In the genomic region with DNA sequence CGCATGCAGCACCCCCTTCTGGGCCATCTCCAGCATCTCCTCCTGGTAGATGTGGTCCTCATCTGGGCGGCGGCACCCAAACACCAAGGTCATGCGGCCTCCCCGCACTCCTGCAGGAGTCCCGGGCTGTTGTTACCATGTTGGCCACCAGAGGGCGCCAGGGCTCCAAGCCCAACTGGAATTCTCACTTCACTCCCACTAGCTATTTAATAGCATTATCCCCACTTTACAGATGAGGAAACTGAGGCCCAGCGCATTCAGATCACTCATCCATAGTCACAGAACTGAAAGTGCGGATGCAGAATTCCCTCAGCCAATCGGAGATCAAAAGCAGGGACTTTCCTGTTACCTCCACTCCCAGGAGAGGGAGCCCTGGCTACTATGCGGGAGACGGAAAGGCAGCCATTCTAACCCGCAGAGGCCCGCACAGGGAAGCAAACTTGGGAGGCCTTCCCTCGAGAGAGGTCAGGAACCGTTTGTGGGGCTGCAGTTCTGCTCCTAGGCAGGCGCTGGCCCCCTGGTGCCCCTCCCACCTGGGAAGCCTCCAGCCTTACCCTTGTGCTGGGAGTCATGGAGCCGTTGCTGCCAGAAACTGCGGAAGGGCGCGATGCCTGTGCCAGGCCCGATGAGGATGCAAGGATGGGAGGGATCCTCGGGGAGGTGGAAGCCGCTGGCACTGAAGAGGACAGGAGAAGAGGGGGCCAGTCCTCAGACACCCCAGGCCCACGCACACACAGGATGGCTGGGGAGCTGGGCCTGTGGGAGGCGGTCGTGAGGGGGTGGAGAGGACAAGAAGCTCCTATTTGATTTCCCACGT, we compare ENCODE assay signal across 8 cellular contexts. TPM values are rescaled to one million over a fixed set of nuclear protein-coding genes. Genes with fewer than 3 reads are reported as not detected.
DNase-seq lines count a peak whose midpoint lies in the region; ATAC-seq, FAIRE-seq and TF ChIP-seq lines count a peak whose summit lies in the region.

No MANE protein-coding gene starts in this region.

- no peak for TF ChIP-seq POLR2A in GM12892 (IDR thresholded peaks at IDR 0.05; ENCODE audit: low read depth, low read length)

- ATAC-seq in natural killer cell = peak in 2 of 3 donors; percentile 59 to 73
- ATAC-seq in stimulated activated memory B cell treated with anti-CD40 and anti-IgM and Interleukin-4, amounts not matched to agents 10 μg/mL and 1 μg/mL and 100 μg/mL, for 72 hours = peak; percentile 54
- ATAC-seq in GM21529 (IDR thresholded peaks at IDR 0.05; ENCODE audit: unreplicated experiment) = no peak

- no peaks in the 10 kb centered on the region for H3K36me3 Mint-ChIP-seq in natural killer cell
- H3K36me3 Mint-ChIP-seq in stimulated activated memory B cell treated with anti-CD40 and anti-IgM and Interleukin-4, amounts not matched to agents 10 μg/mL and 1 μg/mL and 100 μg/mL, for 72 hours = no peaks in the 10 kb centered on the region

- TF ChIP-seq CTCF in A673 (conservative IDR thresholded peaks at IDR 0.05; ENCODE audit: low read depth, low read length) = peak; percentile 94
- peak; percentile 82 for TF ChIP-seq CTCF in epithelial cell of proximal tubule (conservative IDR thresholded peaks at IDR 0.05; ENCODE audit: low read depth, low read length)
- TF ChIP-seq CTCF in natural killer cell (IDR thresholded peaks at IDR 0.05) = peak; percentile 91

- no peaks in the 10 kb centered on the region for H3K4me1 ChIP-seq in A673 (ENCODE audit: insufficient read depth, low read length, poor library complexity, severe bottlenecking)

- no TSS peak for BruUV-seq in A673 (replicated peaks; lab: Mats Ljungman, UMichigan)

- H3K27me3 Mint-ChIP-seq in natural killer cell (ENCODE audit: low read depth in 2 of 2) = peaks cover 0 to 3% of the 10 kb centered on the region in 2 donors
- peaks cover 31% of the 10 kb centered on the region for H3K27me3 Mint-ChIP-seq in stimulated activated memory B cell treated with anti-CD40 and anti-IgM and Interleukin-4, amounts not matched to agents 10 μg/mL and 1 μg/mL and 100 μg/mL, for 72 hours

- POLR2A ChIA-PET in A673 (lab: Charles Lee; ENCODE audit: low non-redundant PET) = no interaction called here

- FAIRE-seq in GM12892 (lab: Jason Lieb, UNC) = peak; percentile 33

- H3K9me3 ChIP-seq in A673 (ENCODE audit: low read depth, low read length, poor library complexity, severe bottlenecking) = no peaks in the 10 kb centered on the region

- H3K36me3 ChIP-seq in A673 (ENCODE audit: insufficient read depth, low read length, poor library complexity, severe bottlenecking) = no peaks in the 10 kb centered on the region

- no peaks in the 10 kb centered on the region for H3K27me3 ChIP-seq in A673 (replicated peaks; ENCODE audit: insufficient read depth, low read depth, low read length, poor library complexity)

- intact Hi-C loops in A673 (cut with micrococcal nuclease; ENCODE audit: unreplicated experiment) = loop anchor here (1.0 to 5.0 kb wide), 2 partner anchors 120 to 492 kb away; no protein-coding TSS in a partner anchor
- intact Hi-C loops in natural killer cell (cut with micrococcal nuclease) = loop anchor here (1.0 kb wide), 1 partner anchor 120 kb away; no protein-coding TSS in a partner anchor

- no peak overlapping the region for H3K27ac ChIP-seq in A673 (ENCODE audit: low read depth, low read length, poor library complexity, severe bottlenecking)

- H3K27ac Mint-ChIP-seq in natural killer cell = no peak overlapping the region
- H3K27ac Mint-ChIP-seq in stimulated activated memory B cell treated with anti-CD40 and anti-IgM and Interleukin-4, amounts not matched to agents 10 μg/mL and 1 μg/mL and 100 μg/mL, for 72 hours = no peak overlapping the region

- DNase-seq in A673 (ENCODE audit: low spot score) (peak; percentile 55), GM12892 (ENCODE audit: insufficient read length) (peak; percentile 52), NCI-H526 (lab: John Stamatoyannopoulos, UW) (peak; percentile 40 to 83), epithelial cell of proximal tubule (ENCODE audit: low read depth) (no peak), natural killer cell (peak; percentile 66)
- peak; percentile 32 for DNase-seq in activated CD8-positive, alpha-beta memory T cell treated with anti-CD3 and anti-CD28 coated beads, Interleukin-2, amount 50 U/mL, for 24 hours (ENCODE audit: extremely low read depth)

- no peak overlapping the region for H3K4me3 ChIP-seq in A673 (ENCODE audit: low read depth, low read length, poor library complexity, severe bottlenecking)
- no peak overlapping the region for H3K4me3 ChIP-seq in epithelial cell of proximal tubule (ENCODE audit: low read depth, low read length)

- no peaks in the 10 kb centered on the region for H3K4me1 Mint-ChIP-seq in natural killer cell
- H3K4me1 Mint-ChIP-seq in stimulated activated memory B cell treated with anti-CD40 and anti-IgM and Interleukin-4, amounts not matched to agents 10 μg/mL and 1 μg/mL and 100 μg/mL, for 72 hours = peaks cover 5% of the 10 kb centered on the region

- no peak overlapping the region for H3K4me3 Mint-ChIP-seq in natural killer cell
- H3K4me3 Mint-ChIP-seq in stimulated activated memory B cell treated with anti-CD40 and anti-IgM and Interleukin-4, amounts not matched to agents 10 μg/mL and 1 μg/mL and 100 μg/mL, for 72 hours = no peak overlapping the region

- CTCF ChIA-PET in A673 (lab: Charles Lee) = interaction anchor here (0.6 to 1.9 kb wide), 6 partner anchors 20 to 491 kb away, joined by 3 to 33 read pairs (median 3); no protein-coding TSS in a partner anchor

- H3K9me3 Mint-ChIP-seq in natural killer cell = no peaks in the 10 kb centered on the region
- no peaks in the 10 kb centered on the region for H3K9me3 Mint-ChIP-seq in stimulated activated memory B cell treated with anti-CD40 and anti-IgM and Interleukin-4, amounts not matched to agents 10 μg/mL and 1 μg/mL and 100 μg/mL, for 72 hours

RNA-seq across cellular contexts. Expression of a gene that starts 40.1 kb away (rescaled TPM):
- total RNA-seq in A673 (2021) (0.37 and 0.67 TPM in 2 replicates), epithelial cell of proximal tubule (under 0.01 and 0.07 TPM in 2 replicates), natural killer cell (under 1 TPM in 2 of 3 donors, not detected in 1; 0.19 to 0.20 TPM)
- not detected for polyA plus RNA-seq in GM12892 (2012; ENCODE audit: missing spikeins)
